16 cellular contexts compared by ENCODE assay signal in genomic region chr13:48162182-48162581, GRCh38.
DNase-seq lines count a peak whose midpoint lies in the region; ATAC-seq and TF ChIP-seq lines count a peak whose summit lies in the region.
"Had no signal": no experiment of that assay in that cellular context is flagged by ENCODE, and none has a peak within 500 bp of the region (broad histone marks: within the 10 kb centered on the region; RNA-seq: fewer than 3 reads in every experiment).

No MANE protein-coding gene starts in this region.

- no peak overlapping the region for H3K4me3 ChIP-seq in HL-60 (replicated peaks; ENCODE audit: insufficient read depth, low read length)
- H3K4me3 ChIP-seq in right lobe of liver: no peak overlapping the region
- no peak overlapping the region for H3K4me3 ChIP-seq in stomach
- H3K4me3 ChIP-seq: gastroesophageal sphincter, SJCRH30 had no signal

- peaks cover 0 to 6% (median 0%) of the 10 kb centered on the region in 4 donors for H3K4me1 ChIP-seq in right lobe of liver
- H3K4me1 ChIP-seq in stomach: peaks cover 0 to 42% (median 16%) of the 10 kb centered on the region in 4 donors

- H3K36me3 Mint-ChIP-seq in CD4-positive, alpha-beta T cell (ENCODE audit: low read depth): no peaks in the 10 kb centered on the region

- POLR2A ChIA-PET in CD4-positive, alpha-beta T cell (lab: Charles Lee): interaction anchor here (0.6 to 1.8 kb wide), 7 partner anchors 15 to 1283 kb away, joined by 3 to 5 read pairs (median 3); partner anchors contain the start of gene ITM2B

- H3K36me3 ChIP-seq in right lobe of liver: no peaks in the 10 kb centered on the region
- H3K36me3 ChIP-seq in stomach: no peaks in the 10 kb centered on the region
- H3K36me3 ChIP-seq: gastroesophageal sphincter, SJCRH30 had no signal

- intact Hi-C loops in right lobe of liver (cut with DNase I) (no loop called here), stomach (cut with DNase I; ENCODE audit: low total_unique reads) (no loop called here)
- intact Hi-C loops in CD4-positive, alpha-beta T cell (cut with DNase I, micrococcal nuclease): loop anchor here in 1 of 2 experiments (5.0 kb wide), 1 partner anchor 55 kb away; no protein-coding TSS in a partner anchor

- H3K27ac ChIP-seq in HL-60 (replicated peaks) (peak overlapping the region; percentile 79), right lobe of liver (peak overlapping the region; percentile 0 to 53 (median 30)), stomach (peak overlapping the region in 3 of 5 donors; percentile 42 to 81 (median 80))
- H3K27ac ChIP-seq in CD4-positive, alpha-beta T cell (ENCODE audit: low read depth, low read length): no peak overlapping the region
- H3K27ac ChIP-seq: SJCRH30 had no signal

- H3K4me3 Mint-ChIP-seq in CD4-positive, alpha-beta T cell: no peak overlapping the region
- H3K4me3 Mint-ChIP-seq: activated CD8-positive, alpha-beta memory T cell treated with anti-CD3 and anti-CD28 coated beads, Interleukin-2, amount 10 ng/mL, durations not matched to agents 7 days and 5 days; B cell had no signal

- ATAC-seq in right lobe of liver: peak in 3 of 4 donors; percentile 5 to 26 (median 24)
- no peak for ATAC-seq in CD4-positive, alpha-beta T cell (ENCODE audit: poor library complexity)
- no peak for ATAC-seq in HG02623 (IDR thresholded peaks at IDR 0.05; ENCODE audit: unreplicated experiment)
- ATAC-seq: activated CD8-positive, alpha-beta memory T cell treated with anti-CD3 and anti-CD28 coated beads, Interleukin-2, amount 10 ng/mL, durations not matched to agents 7 days and 5 days had no signal

- H3K4me1 Mint-ChIP-seq in CD4-positive, alpha-beta T cell (ENCODE audit: low read depth): peaks cover 44% of the 10 kb centered on the region

- CTCF ChIA-PET in CD4-positive, alpha-beta T cell (lab: Charles Lee): no interaction called here

- TF ChIP-seq POLR2A in right lobe of liver (IDR thresholded peaks at IDR 0.05): no peak
- TF ChIP-seq POLR2A in stomach (IDR thresholded peaks at IDR 0.05): no peak

- no peak overlapping the region for H3K27ac Mint-ChIP-seq in CD4-positive, alpha-beta T cell
- H3K27ac Mint-ChIP-seq: activated CD8-positive, alpha-beta memory T cell treated with anti-CD3 and anti-CD28 coated beads, Interleukin-2, amount 10 ng/mL, durations not matched to agents 7 days and 5 days; B cell had no signal

- no peak for TF ChIP-seq EP300 in stomach (IDR thresholded peaks at IDR 0.05)

- DNase-seq in CD1c-positive myeloid dendritic cell (ENCODE audit: extremely low spot score): peak; percentile 61
- DNase-seq in HL-60 (ENCODE audit: low read depth in 1 of 2, low spot score in 1 of 2): no peak
- no peak for DNase-seq in right lobe of liver
- DNase-seq in stomach: no peak
- no peak for DNase-seq in CD4-positive, alpha-beta T cell
- DNase-seq in activated effector memory CD4-positive, alpha-beta T cell treated with anti-CD3 and anti-CD28 coated beads, Interleukin-2, amount 50 U/mL, for 16 hours: no peak
- DNase-seq: activated CD4-positive, CD25-positive, alpha-beta regulatory T cell treated with anti-CD3 and anti-CD28 coated beads, Interleukin-2, amount 50 U/mL, for 72 hours; activated CD8-positive, alpha-beta memory T cell treated with anti-CD3 and anti-CD28 coated beads, Interleukin-2, amount 10 ng/mL, durations not matched to agents 7 days and 5 days; mammary epithelial cell; NCI-H1694 treated with DMSO at 0.1 percent for 48 hours; NCI-H510A; SJCRH30; T-helper 9 cell had no signal

- no peaks in the 10 kb centered on the region for H3K9me3 ChIP-seq in right lobe of liver
- H3K9me3 ChIP-seq in stomach: no peaks in the 10 kb centered on the region
- H3K9me3 ChIP-seq in CD4-positive, alpha-beta T cell (ENCODE audit: control insufficient read depth, low read length): no peaks in the 10 kb centered on the region
- H3K9me3 ChIP-seq: gastroesophageal sphincter, SJCRH30 had no signal

- no peaks in the 10 kb centered on the region for H3K27me3 Mint-ChIP-seq in CD4-positive, alpha-beta T cell
- H3K27me3 Mint-ChIP-seq: activated CD8-positive, alpha-beta memory T cell treated with anti-CD3 and anti-CD28 coated beads, Interleukin-2, amount 10 ng/mL, durations not matched to agents 7 days and 5 days had no signal

- no peaks in the 10 kb centered on the region for H3K9me3 Mint-ChIP-seq in CD4-positive, alpha-beta T cell

- TF ChIP-seq CTCF in HL-60 (IDR thresholded peaks at IDR 0.05; ENCODE audit: insufficient read depth, low read length) (no peak), right lobe of liver (IDR thresholded peaks at IDR 0.05) (no peak), stomach (IDR thresholded peaks at IDR 0.05) (no peak)
- TF ChIP-seq CTCF in CD4-positive, alpha-beta T cell (IDR thresholded peaks at IDR 0.05): no peak

- WGBS in right lobe of liver (ENCODE audit: insufficient coverage, low coverage, low lambda C conversion rate, missing lambda C conversion rate): 68% methylated on average over 2 of the region's 2 CpGs
- WGBS in stomach, 5 donors: 85 to 93% (median 88%) methylated on average over 2 of the region's 2 CpGs

- H3K27me3 ChIP-seq in HL-60 (ENCODE audit: insufficient read depth, poor library complexity, severe bottlenecking): no peaks in the 10 kb centered on the region
- H3K27me3 ChIP-seq in right lobe of liver: no peaks in the 10 kb centered on the region
- H3K27me3 ChIP-seq in stomach: no peaks in the 10 kb centered on the region
- H3K27me3 ChIP-seq in CD4-positive, alpha-beta T cell (ENCODE audit: control insufficient read depth, insufficient read depth, low read length): no peaks in the 10 kb centered on the region
- H3K27me3 ChIP-seq: gastroesophageal sphincter, SJCRH30 had no signal

Comparison
In these comparisons a context has a peak if more than half of its experiments do, and no peak if none do; other contexts are left out.
1. ATAC-seq: peak in right lobe of liver (3 of 4); none in CD4-positive, alpha-beta T cell (single experiment) and HG02623 (single experiment).